ENCODE assay signal across 8 cellular contexts in genomic region chr1:26694597-26695416, GRCh38. TPM values are rescaled to one million over a fixed set of nuclear protein-coding genes. Genes with fewer than 3 reads are reported as not detected.
DNase-seq lines count a peak whose midpoint lies in the region; ATAC-seq and TF ChIP-seq lines count a peak whose summit lies in the region.

No MANE protein-coding gene starts in this region.

- no peaks in the 10 kb centered on the region for H3K36me3 ChIP-seq in adrenal gland (replicated peaks in 1 of 2)
- H3K36me3 ChIP-seq in upper lobe of right lung, result no peaks in the 10 kb centered on the region

- H3K27me3 ChIP-seq in adrenal gland (no peaks in the 10 kb centered on the region), upper lobe of right lung (no peaks in the 10 kb centered on the region)

- CTCF ChIA-PET in AG04449 (lab: Yijun Ruan, JAX), result interaction anchor here (1.6 to 7.5 kb wide), 3 partner anchors 93 to 95 kb away, joined by 3 to 62 read pairs (median 7); partner anchors contain the start of gene PIGV

- H3K4me1 ChIP-seq in adrenal gland (replicated peaks in 1 of 2), result peaks cover 38 to 56% of the 10 kb centered on the region in 2 donors
- H3K4me1 ChIP-seq in upper lobe of right lung, result peaks cover 41% of the 10 kb centered on the region

- POLR2A ChIA-PET in AG04449 (lab: Yijun Ruan, JAX), result no interaction called here

- intact Hi-C loops in adrenal gland (cut with DNase I), result loop anchor here (5.0 kb wide), 1 partner anchor 87 kb away; no protein-coding TSS in a partner anchor
- intact Hi-C loops in lower leg skin (cut with DNase I; ENCODE audit: low total_unique reads), result loop anchor here (10.0 kb wide), 1 partner anchor 90 kb away; the partner anchor contains the start of gene PIGV
- intact Hi-C loops in upper lobe of right lung (cut with DNase I), result loop anchor here (10.0 kb wide), 1 partner anchor 90 kb away; the partner anchor contains the start of gene PIGV

- ATAC-seq in upper lobe of right lung (no peak), HG02938 (IDR thresholded peaks at IDR 0.05; ENCODE audit: unreplicated experiment) (no peak)

- DNase-seq in AG04449 (ENCODE audit: low read depth, low spot score), result no peak
- peak; percentile 26 for DNase-seq in HT-29 (ENCODE audit: low spot score)
- no peak for DNase-seq in adrenal gland
- no peak for DNase-seq in lower leg skin (ENCODE audit: low spot score in 2 of 2)
- DNase-seq in upper lobe of right lung, result no peak
- DNase-seq in NCI-H524 (lab: John Stamatoyannopoulos, UW), result no peak
- no peak for DNase-seq in iPS-NIHi11 (ENCODE audit: low spot score)

- no peak for TF ChIP-seq CTCF in AG04449 (IDR thresholded peaks at IDR 0.05; ENCODE audit: insufficient read depth, low read length, missing control alignments)
- no peak for TF ChIP-seq CTCF in adrenal gland (IDR thresholded peaks at IDR 0.05)
- no peak for TF ChIP-seq CTCF in lower leg skin (IDR thresholded peaks at IDR 0.05)
- no peak for TF ChIP-seq CTCF in upper lobe of right lung (IDR thresholded peaks at IDR 0.05)

- H3K4me3 ChIP-seq in AG04449 (ENCODE audit: low read depth, low read length) (peak overlapping the region; percentile 69), adrenal gland (peak overlapping the region in 3 of 4 donors; percentile 84 to 98 (median 87)), lower leg skin (ENCODE audit: low read depth, poor library complexity, severe bottlenecking) (peak overlapping the region; percentile 17), upper lobe of right lung (peak overlapping the region; percentile 83)

- 10 to 19% (median 11%) methylated on average over 11 to 19 of the region's 19 CpGs for WGBS in adrenal gland, 4 donors
- WGBS in lower leg skin, 2 donors, result 7% methylated on average over 19 of the region's 19 CpGs

- H3K27ac ChIP-seq in adrenal gland, result peak overlapping the region; percentile 51 to 100 (median 93)
- H3K27ac ChIP-seq in upper lobe of right lung, result peak overlapping the region; percentile 96

- TF ChIP-seq POLR2A in adrenal gland (IDR thresholded peaks at IDR 0.05) (no peak), lower leg skin (IDR thresholded peaks at IDR 0.05) (no peak)

- no peaks in the 10 kb centered on the region for H3K9me3 ChIP-seq in adrenal gland (replicated peaks in 1 of 3)
- no peaks in the 10 kb centered on the region for H3K9me3 ChIP-seq in upper lobe of right lung

RNA-seq across cellular contexts. Expression of gene ARID1A, which starts 1.0 kb away (rescaled TPM):
- 28.4 and 37.2 TPM in 2 replicates for total RNA-seq in HT-29 (2014; rRNA removed; shearing (Covaris generic))
- total RNA-seq in adrenal gland, result 10 to 100 TPM; 35.0 to 90.3 (median 57.0) TPM
- polyA plus RNA-seq in adrenal gland, result 10 to 100 TPM; 11.3 to 33.7 (median 24.5) TPM
- total RNA-seq in lower leg skin, result 10 to 100 TPM; 53.3 to 77.2 (median 54.9) TPM
- total RNA-seq in upper lobe of right lung, result 64.3 TPM

Comparison
In these comparisons a context has a peak if more than half of its experiments do, and no peak if none do; other contexts are left out.
1. H3K4me3 ChIP-seq: peak in every context shown above with its lines; median percentile 87 in adrenal gland; 83 in upper lobe of right lung; 69 in AG04449; 17 in lower leg skin.